Comparison of ENCODE assay signal across 1 cellular context in the genomic region with DNA sequence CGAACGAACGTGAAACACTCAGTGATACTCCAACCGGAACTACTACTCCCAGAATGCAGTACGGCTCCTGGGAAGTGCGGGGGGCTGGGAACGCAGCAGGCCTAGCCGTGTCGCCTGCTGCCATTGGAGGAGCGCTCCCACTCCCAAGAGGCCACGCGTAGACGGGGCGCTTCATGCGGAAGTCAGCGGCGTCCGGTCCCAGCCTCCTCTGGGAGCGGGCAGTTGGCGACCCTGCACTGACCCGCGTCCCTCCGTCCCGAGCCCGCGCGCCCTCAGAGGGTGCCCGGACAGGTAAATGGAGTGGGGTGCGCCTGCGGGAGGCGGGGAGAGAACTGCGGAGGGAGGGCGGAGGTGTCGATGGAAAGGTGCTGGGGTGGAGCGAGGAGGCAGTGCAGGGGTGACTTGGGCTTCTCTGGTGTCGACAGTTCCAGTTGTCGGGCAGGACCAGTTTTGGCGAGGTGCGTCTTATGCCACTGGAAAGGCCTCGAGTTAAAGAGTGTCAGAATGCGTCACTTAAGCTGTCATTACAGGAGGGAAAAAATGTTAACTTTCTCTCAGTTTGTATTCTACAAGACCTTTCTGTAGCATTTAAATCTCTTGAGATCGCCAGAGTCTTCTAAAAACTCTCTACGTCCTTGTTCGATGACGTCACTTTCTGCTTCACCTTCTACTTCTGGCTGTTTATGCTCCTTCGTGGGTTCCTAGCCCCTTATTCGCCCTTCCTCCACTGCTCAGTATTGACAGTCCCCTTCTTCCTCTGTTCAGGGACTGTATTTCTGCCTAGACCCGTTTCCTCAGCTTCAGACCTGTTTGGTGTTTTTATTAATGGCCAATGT.
A peak's percentile ranks its signal among the peaks of the same experiment; 100 is the strongest.
TF ChIP-seq lines count a peak whose summit lies in the region.

A gene with protein sequence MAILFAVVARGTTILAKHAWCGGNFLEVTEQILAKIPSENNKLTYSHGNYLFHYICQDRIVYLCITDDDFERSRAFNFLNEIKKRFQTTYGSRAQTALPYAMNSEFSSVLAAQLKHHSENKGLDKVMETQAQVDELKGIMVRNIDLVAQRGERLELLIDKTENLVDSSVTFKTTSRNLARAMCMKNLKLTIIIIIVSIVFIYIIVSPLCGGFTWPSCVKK (plus strand): TSS at position 188 of the 836 bp plus-strand sequence. CDS start 8,122 bp downstream, outside the sequence.

TF ChIP-seq in K562, 482 proteins besides CTCF, POLR2A, EP300 and RAD21 (continued from another document and continues in another):
- TF ChIP-seq MED1 (CRISPR knock-in tag; IDR thresholded peaks at IDR 0.05; ENCODE audit: borderline replicate concordance) (no peak), PHTF2 (CRISPR knock-in tag; IDR thresholded peaks at IDR 0.05) (no peak), PHB2 (IDR thresholded peaks at IDR 0.05; ENCODE audit: low read depth) (no peak), NFATC3 (IDR thresholded peaks at IDR 0.05) (no peak), ZNF140 (CRISPR knock-in tag; IDR thresholded peaks at IDR 0.05) (no peak), NR2C1 (IDR thresholded peaks at IDR 0.05) (peak; percentile 86), NR2C1 (tag; IDR thresholded peaks at IDR 0.05) (peak; percentile 80), ZNF274 (IDR thresholded peaks at IDR 0.05; ENCODE audit: borderline replicate concordance, low read depth, low read length) (no peak), EHMT2 (IDR thresholded peaks at IDR 0.05) (no peak), ERF (CRISPR knock-in tag; IDR thresholded peaks at IDR 0.05) (no peak), COPS2 (conservative IDR thresholded peaks at IDR 0.05) (no peak), ELF2 (CRISPR knock-in tag; IDR thresholded peaks at IDR 0.05) (peak; percentile 96), TAF9B (IDR thresholded peaks at IDR 0.05; ENCODE audit: partially characterized antibody) (peak; percentile 63), BMI1 (IDR thresholded peaks at IDR 0.05; ENCODE audit: low read length) (no peak), SRSF3 (IDR thresholded peaks at IDR 0.05; ENCODE audit: insufficient read depth, low read length) (no peak), KLF10 (CRISPR knock-in tag; IDR thresholded peaks at IDR 0.05) (no peak), NFYB (IDR thresholded peaks at IDR 0.05; ENCODE audit: extremely low read depth, insufficient read length) (peak; percentile 44), SAFB2 (IDR thresholded peaks at IDR 0.05; ENCODE audit: borderline replicate concordance, low read depth, low read length, severe bottlenecking) (no peak), ZNF586 (CRISPR knock-in tag; conservative IDR thresholded peaks at IDR 0.05) (no peak), DMBX1 (CRISPR knock-in tag; IDR thresholded peaks at IDR 0.05; ENCODE audit: borderline replicate concordance) (no peak), NFIC (IDR thresholded peaks at IDR 0.05) (peak; percentile 52), PTBP1 (IDR thresholded peaks at IDR 0.05; ENCODE audit: low read depth, low read length) (no peak), ZNF282 (CRISPR knock-in tag; IDR thresholded peaks at IDR 0.05) (no peak), ZNF431 (CRISPR knock-in tag; IDR thresholded peaks at IDR 0.05) (peak; percentile 41; the same call in 1 of the 2 replicates), ZNF239 (CRISPR knock-in tag; IDR thresholded peaks at IDR 0.05) (no peak), CEBPB (tag; IDR thresholded peaks at IDR 0.05) (no peak), BRF1 (IDR thresholded peaks at IDR 0.05; ENCODE audit: borderline replicate concordance, extremely low read depth, insufficient read length) (no peak), RBM17 (IDR thresholded peaks at IDR 0.05; ENCODE audit: borderline replicate concordance, low read depth, low read length) (no peak), RFX5 (IDR thresholded peaks at IDR 0.05; ENCODE audit: low read depth, low read length) (no peak), JUN (IDR thresholded peaks at IDR 0.05; ENCODE audit: borderline replicate concordance, low read depth, low read length) (peak; percentile 88), JUN (CRISPR knock-in tag; IDR thresholded peaks at IDR 0.05; ENCODE audit: borderline replicate concordance) (0 out of 2 replicates have a peak, but pooled peaks have one; percentile 31), ZNF24 (IDR thresholded peaks at IDR 0.05) (no peak), ZSCAN32 (CRISPR knock-in tag; IDR thresholded peaks at IDR 0.05) (no peak), HNRNPUL1 (IDR thresholded peaks at IDR 0.05; ENCODE audit: low read length) (no peak), ZNF695 (CRISPR knock-in tag; IDR thresholded peaks at IDR 0.05) (no peak), CCAR2 (IDR thresholded peaks at IDR 0.05; ENCODE audit: low read depth, low read length) (no peak), JUND (IDR thresholded peaks at IDR 0.05; ENCODE audit: borderline replicate concordance, low read depth, low read length) (peak; percentile 90), JUND (tag; IDR thresholded peaks at IDR 0.05; ENCODE audit: borderline replicate concordance, low read depth, low read length) (peak; percentile 91), HDGF (IDR thresholded peaks at IDR 0.05) (no peak)
- TF ChIP-seq, protein P1, sequence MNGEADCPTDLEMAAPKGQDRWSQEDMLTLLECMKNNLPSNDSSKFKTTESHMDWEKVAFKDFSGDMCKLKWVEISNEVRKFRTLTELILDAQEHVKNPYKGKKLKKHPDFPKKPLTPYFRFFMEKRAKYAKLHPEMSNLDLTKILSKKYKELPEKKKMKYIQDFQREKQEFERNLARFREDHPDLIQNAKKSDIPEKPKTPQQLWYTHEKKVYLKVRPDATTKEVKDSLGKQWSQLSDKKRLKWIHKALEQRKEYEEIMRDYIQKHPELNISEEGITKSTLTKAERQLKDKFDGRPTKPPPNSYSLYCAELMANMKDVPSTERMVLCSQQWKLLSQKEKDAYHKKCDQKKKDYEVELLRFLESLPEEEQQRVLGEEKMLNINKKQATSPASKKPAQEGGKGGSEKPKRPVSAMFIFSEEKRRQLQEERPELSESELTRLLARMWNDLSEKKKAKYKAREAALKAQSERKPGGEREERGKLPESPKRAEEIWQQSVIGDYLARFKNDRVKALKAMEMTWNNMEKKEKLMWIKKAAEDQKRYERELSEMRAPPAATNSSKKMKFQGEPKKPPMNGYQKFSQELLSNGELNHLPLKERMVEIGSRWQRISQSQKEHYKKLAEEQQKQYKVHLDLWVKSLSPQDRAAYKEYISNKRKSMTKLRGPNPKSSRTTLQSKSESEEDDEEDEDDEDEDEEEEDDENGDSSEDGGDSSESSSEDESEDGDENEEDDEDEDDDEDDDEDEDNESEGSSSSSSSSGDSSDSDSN (IDR thresholded peaks at IDR 0.05; ENCODE audit: borderline replicate concordance in 1 of 2, low read depth in 2 of 2, low read length in 2 of 2), result no peak
- TF ChIP-seq, protein P2, sequence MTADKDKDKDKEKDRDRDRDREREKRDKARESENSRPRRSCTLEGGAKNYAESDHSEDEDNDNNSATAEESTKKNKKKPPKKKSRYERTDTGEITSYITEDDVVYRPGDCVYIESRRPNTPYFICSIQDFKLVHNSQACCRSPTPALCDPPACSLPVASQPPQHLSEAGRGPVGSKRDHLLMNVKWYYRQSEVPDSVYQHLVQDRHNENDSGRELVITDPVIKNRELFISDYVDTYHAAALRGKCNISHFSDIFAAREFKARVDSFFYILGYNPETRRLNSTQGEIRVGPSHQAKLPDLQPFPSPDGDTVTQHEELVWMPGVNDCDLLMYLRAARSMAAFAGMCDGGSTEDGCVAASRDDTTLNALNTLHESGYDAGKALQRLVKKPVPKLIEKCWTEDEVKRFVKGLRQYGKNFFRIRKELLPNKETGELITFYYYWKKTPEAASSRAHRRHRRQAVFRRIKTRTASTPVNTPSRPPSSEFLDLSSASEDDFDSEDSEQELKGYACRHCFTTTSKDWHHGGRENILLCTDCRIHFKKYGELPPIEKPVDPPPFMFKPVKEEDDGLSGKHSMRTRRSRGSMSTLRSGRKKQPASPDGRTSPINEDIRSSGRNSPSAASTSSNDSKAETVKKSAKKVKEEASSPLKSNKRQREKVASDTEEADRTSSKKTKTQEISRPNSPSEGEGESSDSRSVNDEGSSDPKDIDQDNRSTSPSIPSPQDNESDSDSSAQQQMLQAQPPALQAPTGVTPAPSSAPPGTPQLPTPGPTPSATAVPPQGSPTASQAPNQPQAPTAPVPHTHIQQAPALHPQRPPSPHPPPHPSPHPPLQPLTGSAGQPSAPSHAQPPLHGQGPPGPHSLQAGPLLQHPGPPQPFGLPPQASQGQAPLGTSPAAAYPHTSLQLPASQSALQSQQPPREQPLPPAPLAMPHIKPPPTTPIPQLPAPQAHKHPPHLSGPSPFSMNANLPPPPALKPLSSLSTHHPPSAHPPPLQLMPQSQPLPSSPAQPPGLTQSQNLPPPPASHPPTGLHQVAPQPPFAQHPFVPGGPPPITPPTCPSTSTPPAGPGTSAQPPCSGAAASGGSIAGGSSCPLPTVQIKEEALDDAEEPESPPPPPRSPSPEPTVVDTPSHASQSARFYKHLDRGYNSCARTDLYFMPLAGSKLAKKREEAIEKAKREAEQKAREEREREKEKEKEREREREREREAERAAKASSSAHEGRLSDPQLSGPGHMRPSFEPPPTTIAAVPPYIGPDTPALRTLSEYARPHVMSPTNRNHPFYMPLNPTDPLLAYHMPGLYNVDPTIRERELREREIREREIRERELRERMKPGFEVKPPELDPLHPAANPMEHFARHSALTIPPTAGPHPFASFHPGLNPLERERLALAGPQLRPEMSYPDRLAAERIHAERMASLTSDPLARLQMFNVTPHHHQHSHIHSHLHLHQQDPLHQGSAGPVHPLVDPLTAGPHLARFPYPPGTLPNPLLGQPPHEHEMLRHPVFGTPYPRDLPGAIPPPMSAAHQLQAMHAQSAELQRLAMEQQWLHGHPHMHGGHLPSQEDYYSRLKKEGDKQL (CRISPR knock-in tag; IDR thresholded peaks at IDR 0.05; ENCODE audit: borderline replicate concordance), result no peak
- TF ChIP-seq, protein P3, sequence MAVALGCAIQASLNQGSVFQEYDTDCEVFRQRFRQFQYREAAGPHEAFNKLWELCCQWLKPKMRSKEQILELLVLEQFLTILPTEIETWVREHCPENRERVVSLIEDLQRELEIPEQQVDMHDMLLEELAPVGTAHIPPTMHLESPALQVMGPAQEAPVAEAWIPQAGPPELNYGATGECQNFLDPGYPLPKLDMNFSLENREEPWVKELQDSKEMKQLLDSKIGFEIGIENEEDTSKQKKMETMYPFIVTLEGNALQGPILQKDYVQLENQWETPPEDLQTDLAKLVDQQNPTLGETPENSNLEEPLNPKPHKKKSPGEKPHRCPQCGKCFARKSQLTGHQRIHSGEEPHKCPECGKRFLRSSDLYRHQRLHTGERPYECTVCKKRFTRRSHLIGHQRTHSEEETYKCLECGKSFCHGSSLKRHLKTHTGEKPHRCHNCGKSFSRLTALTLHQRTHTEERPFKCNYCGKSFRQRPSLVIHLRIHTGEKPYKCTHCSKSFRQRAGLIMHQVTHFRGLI (CRISPR knock-in tag; IDR thresholded peaks at IDR 0.05), result no peak
- TF ChIP-seq, protein P4, sequence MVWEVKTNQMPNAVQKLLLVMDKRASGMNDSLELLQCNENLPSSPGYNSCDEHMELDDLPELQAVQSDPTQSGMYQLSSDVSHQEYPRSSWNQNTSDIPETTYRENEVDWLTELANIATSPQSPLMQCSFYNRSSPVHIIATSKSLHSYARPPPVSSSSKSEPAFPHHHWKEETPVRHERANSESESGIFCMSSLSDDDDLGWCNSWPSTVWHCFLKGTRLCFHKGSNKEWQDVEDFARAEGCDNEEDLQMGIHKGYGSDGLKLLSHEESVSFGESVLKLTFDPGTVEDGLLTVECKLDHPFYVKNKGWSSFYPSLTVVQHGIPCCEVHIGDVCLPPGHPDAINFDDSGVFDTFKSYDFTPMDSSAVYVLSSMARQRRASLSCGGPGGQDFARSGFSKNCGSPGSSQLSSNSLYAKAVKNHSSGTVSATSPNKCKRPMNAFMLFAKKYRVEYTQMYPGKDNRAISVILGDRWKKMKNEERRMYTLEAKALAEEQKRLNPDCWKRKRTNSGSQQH (CRISPR knock-in tag; IDR thresholded peaks at IDR 0.05), result 0 out of 2 replicates have a peak, but pooled peaks have one; percentile 7
- TF ChIP-seq, protein P5, sequence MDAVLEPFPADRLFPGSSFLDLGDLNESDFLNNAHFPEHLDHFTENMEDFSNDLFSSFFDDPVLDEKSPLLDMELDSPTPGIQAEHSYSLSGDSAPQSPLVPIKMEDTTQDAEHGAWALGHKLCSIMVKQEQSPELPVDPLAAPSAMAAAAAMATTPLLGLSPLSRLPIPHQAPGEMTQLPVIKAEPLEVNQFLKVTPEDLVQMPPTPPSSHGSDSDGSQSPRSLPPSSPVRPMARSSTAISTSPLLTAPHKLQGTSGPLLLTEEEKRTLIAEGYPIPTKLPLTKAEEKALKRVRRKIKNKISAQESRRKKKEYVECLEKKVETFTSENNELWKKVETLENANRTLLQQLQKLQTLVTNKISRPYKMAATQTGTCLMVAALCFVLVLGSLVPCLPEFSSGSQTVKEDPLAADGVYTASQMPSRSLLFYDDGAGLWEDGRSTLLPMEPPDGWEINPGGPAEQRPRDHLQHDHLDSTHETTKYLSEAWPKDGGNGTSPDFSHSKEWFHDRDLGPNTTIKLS (IDR thresholded peaks at IDR 0.05; ENCODE audit: borderline replicate concordance, low read depth), result peak; percentile 80; the same call in 1 of the 2 replicates
- TF ChIP-seq, protein P6, sequence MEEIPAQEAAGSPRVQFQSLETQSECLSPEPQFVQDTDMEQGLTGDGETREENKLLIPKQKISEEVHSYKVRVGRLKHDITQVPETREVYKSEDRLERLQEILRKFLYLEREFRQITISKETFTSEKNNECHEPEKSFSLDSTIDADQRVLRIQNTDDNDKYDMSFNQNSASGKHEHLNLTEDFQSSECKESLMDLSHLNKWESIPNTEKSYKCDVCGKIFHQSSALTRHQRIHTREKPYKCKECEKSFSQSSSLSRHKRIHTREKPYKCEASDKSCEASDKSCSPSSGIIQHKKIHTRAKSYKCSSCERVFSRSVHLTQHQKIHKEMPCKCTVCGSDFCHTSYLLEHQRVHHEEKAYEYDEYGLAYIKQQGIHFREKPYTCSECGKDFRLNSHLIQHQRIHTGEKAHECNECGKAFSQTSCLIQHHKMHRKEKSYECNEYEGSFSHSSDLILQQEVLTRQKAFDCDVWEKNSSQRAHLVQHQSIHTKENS (CRISPR knock-in tag; IDR thresholded peaks at IDR 0.05), result no peak
- TF ChIP-seq, protein P7, sequence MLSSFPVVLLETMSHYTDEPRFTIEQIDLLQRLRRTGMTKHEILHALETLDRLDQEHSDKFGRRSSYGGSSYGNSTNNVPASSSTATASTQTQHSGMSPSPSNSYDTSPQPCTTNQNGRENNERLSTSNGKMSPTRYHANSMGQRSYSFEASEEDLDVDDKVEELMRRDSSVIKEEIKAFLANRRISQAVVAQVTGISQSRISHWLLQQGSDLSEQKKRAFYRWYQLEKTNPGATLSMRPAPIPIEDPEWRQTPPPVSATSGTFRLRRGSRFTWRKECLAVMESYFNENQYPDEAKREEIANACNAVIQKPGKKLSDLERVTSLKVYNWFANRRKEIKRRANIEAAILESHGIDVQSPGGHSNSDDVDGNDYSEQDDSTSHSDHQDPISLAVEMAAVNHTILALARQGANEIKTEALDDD (IDR thresholded peaks at IDR 0.05), result no peak
- TF ChIP-seq, protein P8, sequence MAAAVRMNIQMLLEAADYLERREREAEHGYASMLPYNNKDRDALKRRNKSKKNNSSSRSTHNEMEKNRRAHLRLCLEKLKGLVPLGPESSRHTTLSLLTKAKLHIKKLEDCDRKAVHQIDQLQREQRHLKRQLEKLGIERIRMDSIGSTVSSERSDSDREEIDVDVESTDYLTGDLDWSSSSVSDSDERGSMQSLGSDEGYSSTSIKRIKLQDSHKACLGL (CRISPR knock-in tag; IDR thresholded peaks at IDR 0.05; ENCODE audit: borderline replicate concordance, poor library complexity, severe bottlenecking), result no peak
- TF ChIP-seq, protein P9, sequence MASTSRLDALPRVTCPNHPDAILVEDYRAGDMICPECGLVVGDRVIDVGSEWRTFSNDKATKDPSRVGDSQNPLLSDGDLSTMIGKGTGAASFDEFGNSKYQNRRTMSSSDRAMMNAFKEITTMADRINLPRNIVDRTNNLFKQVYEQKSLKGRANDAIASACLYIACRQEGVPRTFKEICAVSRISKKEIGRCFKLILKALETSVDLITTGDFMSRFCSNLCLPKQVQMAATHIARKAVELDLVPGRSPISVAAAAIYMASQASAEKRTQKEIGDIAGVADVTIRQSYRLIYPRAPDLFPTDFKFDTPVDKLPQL (IDR thresholded peaks at IDR 0.05; ENCODE audit: extremely low read depth, insufficient read length), result no peak
